In the genomic region with DNA sequence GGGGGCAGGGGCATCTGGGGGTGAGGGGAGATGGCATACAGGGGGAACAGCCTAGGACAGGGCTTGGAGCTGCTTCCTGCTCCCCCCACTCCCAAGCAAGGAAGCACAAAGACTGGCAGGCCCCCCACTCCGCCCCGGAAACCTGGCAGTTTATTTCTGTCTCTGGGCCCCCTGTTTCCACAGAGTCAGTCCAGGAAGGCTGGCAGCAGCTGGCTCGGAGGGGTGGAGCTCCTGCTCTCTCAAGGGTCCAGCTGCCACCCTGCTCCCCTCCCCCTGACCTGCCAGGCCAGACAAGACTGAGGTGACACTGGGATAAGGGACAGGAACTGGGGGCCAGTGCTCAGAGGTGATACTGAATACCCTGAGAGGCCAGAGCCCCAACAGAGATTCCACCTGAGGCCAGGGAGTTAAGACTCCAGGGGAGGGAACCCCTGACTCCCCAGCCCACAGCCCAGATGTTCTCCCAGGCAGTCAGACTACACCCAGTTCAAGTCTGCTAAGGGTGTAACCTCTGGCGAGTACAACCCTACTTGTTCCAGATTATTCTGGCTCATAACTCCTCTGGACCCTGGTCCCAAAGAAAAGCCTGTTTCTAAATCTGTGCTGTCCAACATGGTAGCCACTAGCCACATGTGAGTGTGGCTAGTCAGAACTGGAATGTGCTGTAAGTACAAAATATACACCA, we compare ENCODE assay signal across 15 cellular contexts. TPM values are rescaled to one million over a fixed set of nuclear protein-coding genes. Genes with fewer than 3 reads are reported as not detected.
DNase-seq lines count a peak whose midpoint lies in the region; ATAC-seq and TF ChIP-seq lines count a peak whose summit lies in the region.
"Had no signal": no experiment of that assay in that cellular context is flagged by ENCODE, and none has a peak within 500 bp of the region (broad histone marks: within the 10 kb centered on the region; RNA-seq: fewer than 3 reads in every experiment).

No MANE protein-coding gene starts in this region.

- no peak overlapping the region for H2AFZ ChIP-seq in hepatocyte
- no peak overlapping the region for H2AFZ ChIP-seq in smooth muscle cell (ENCODE audit: low read depth)

- H3K27ac ChIP-seq in WERI-Rb-1 = peak overlapping the region; percentile 48; the same call in 1 of the 2 replicates
- peak overlapping the region; percentile 46 for H3K27ac ChIP-seq in hepatocyte
- peak overlapping the region; percentile 30 for H3K27ac ChIP-seq in smooth muscle cell (ENCODE audit: low read depth)

- peaks cover 34% of the 10 kb centered on the region for H3F3A ChIP-seq in smooth muscle cell (ENCODE audit: low read depth)

- peak; percentile 35 for DNase-seq in Jurkat, Clone E6-1 (ENCODE audit: low read depth, low spot score)
- DNase-seq in WERI-Rb-1 (no peak), hepatocyte (ENCODE audit: low spot score) (no peak), smooth muscle cell (lab: John Stamatoyannopoulos, UW; ENCODE audit: unreplicated experiment) (no peak), H7 (no peak), NCI-H226 (no peak)
- DNase-seq: activated naive CD8-positive, alpha-beta T cell treated with anti-CD3 and anti-CD28 coated beads, Interleukin-2, amount 10 ng/mL, durations not matched to agents 7 days and 5 days; CD4-positive, CD25-positive, alpha-beta regulatory T cell; naive B cell; stimulated activated CD4-positive, alpha-beta T cell treated with anti-CD3 and anti-CD28 coated beads, Interleukin-1b, Interleukin-23, amount 100 ng/mL, for 48 hours; stimulated activated naive CD8-positive, alpha-beta T cell treated with anti-CD3 and anti-CD28 coated beads, Interleukin-15, Interleukin-2, amounts not matched to agents 100 U/mL and 50 U/mL, for 24 hours; T-helper 9 cell had no signal

- H3K27me3 ChIP-seq in WERI-Rb-1 (ENCODE audit: insufficient read depth, low read depth, severe bottlenecking) (no peaks in the 10 kb centered on the region), hepatocyte (no peaks in the 10 kb centered on the region), smooth muscle cell (ENCODE audit: low read depth) (no peaks in the 10 kb centered on the region), H7 (ENCODE audit: control insufficient read depth, insufficient read depth, low read length) (no peaks in the 10 kb centered on the region)

- H3K79me2 ChIP-seq in hepatocyte = peaks cover 95% of the 10 kb centered on the region
- peaks cover 94% of the 10 kb centered on the region for H3K79me2 ChIP-seq in smooth muscle cell (ENCODE audit: low read depth)

- no peak overlapping the region for H3K9ac ChIP-seq in smooth muscle cell (ENCODE audit: low read depth)

- TF ChIP-seq CTCF in WERI-Rb-1 (IDR thresholded peaks at IDR 0.05; ENCODE audit: low read depth, low read length) (no peak), hepatocyte (IDR thresholded peaks at IDR 0.05; ENCODE audit: poor library complexity) (no peak), smooth muscle cell (IDR thresholded peaks at IDR 0.05; ENCODE audit: borderline replicate concordance, insufficient read depth, poor library complexity, severe bottlenecking) (no peak)

- H4K20me1 ChIP-seq in hepatocyte (ENCODE audit: insufficient read depth, poor library complexity, severe bottlenecking) (peaks cover 88% of the 10 kb centered on the region), smooth muscle cell (ENCODE audit: low read depth) (peaks cover 100% of the 10 kb centered on the region)

- no peaks in the 10 kb centered on the region for H3K9me3 ChIP-seq in WERI-Rb-1 (ENCODE audit: severe bottlenecking)
- H3K9me3 ChIP-seq in hepatocyte (ENCODE audit: low read depth) = no peaks in the 10 kb centered on the region
- no peaks in the 10 kb centered on the region for H3K9me3 ChIP-seq in smooth muscle cell (replicated peaks; ENCODE audit: low read depth)
- H3K9me3 ChIP-seq: HAP-1 had no signal

- H3K4me3 ChIP-seq in Jurkat, Clone E6-1 (ENCODE audit: low read length) = no peak overlapping the region
- H3K4me3 ChIP-seq in WERI-Rb-1 (ENCODE audit: low read depth, low read length) (no peak overlapping the region), hepatocyte (no peak overlapping the region), smooth muscle cell (no peak overlapping the region), H7 (ENCODE audit: insufficient read depth, low read depth, low read length) (no peak overlapping the region)
- H3K4me3 ChIP-seq: HAP-1 had no signal

- WGBS in hepatocyte (ENCODE audit: low lambda C conversion rate, missing lambda C conversion rate) = 67% methylated on average over 4 of the region's 4 CpGs
- 69% methylated on average over 4 of the region's 4 CpGs for WGBS in smooth muscle cell (ENCODE audit: low lambda C conversion rate)

- ATAC-seq in GM21786 (IDR thresholded peaks at IDR 0.05; ENCODE audit: unreplicated experiment) (no peak), HG03045 (IDR thresholded peaks at IDR 0.05; ENCODE audit: unreplicated experiment) (no peak)
- ATAC-seq: stimulated activated naive CD8-positive, alpha-beta T cell treated with anti-CD3 and anti-CD28 coated beads, Interleukin-15, Interleukin-2, amounts not matched to agents 100 U/mL and 50 U/mL, for 24 hours had no signal

- H3K36me3 ChIP-seq in WERI-Rb-1 (peaks cover 4% of the 10 kb centered on the region; the same call in 1 of the 2 replicates), hepatocyte (replicated peaks; ENCODE audit: insufficient read depth, low read depth) (no peaks in the 10 kb centered on the region), smooth muscle cell (ENCODE audit: low read depth) (no peaks in the 10 kb centered on the region), H7 (replicated peaks; ENCODE audit: control insufficient read depth, insufficient read depth, low read length) (no peaks in the 10 kb centered on the region)
- H3K36me3 ChIP-seq: HAP-1 had no signal

- H3K4me2 ChIP-seq in hepatocyte (no peak overlapping the region), smooth muscle cell (no peak overlapping the region)

- H3K4me1 ChIP-seq in hepatocyte (ENCODE audit: insufficient read depth) (peaks cover 52% of the 10 kb centered on the region), smooth muscle cell (ENCODE audit: low read depth) (peaks cover 43% of the 10 kb centered on the region)
- H3K4me1 ChIP-seq: HAP-1 had no signal

- no peaks in the 10 kb centered on the region for H3K9me2 ChIP-seq in hepatocyte (replicated peaks; ENCODE audit: insufficient read depth)

RNA-seq across cellular contexts. Expression of a gene that starts 26.3 kb away (rescaled TPM):
- polyA plus RNA-seq in Jurkat, Clone E6-1 (2012; ENCODE audit: insufficient read depth, insufficient read length) = 14.8 TPM
- 6.7 and 13.3 TPM in 2 replicates for total RNA-seq in hepatocyte
- 12.2 and 14.4 TPM in 2 replicates for polyA plus RNA-seq in hepatocyte
- 8.4 and 12.2 TPM in 2 replicates for total RNA-seq in smooth muscle cell
- 12.2 and 15.6 TPM in 2 replicates for polyA plus RNA-seq in smooth muscle cell
- 8.8 and 11.2 TPM in 2 replicates for total RNA-seq in H7 (2014; rRNA removed; shearing (Covaris generic))

RNA-seq across cellular contexts. Expression of a gene that starts 57.3 kb away (rescaled TPM):
- 0.49 TPM for polyA plus RNA-seq in Jurkat, Clone E6-1 (2012; ENCODE audit: insufficient read depth, insufficient read length)
- total RNA-seq in hepatocyte (0.28 and 0.73 TPM in 2 replicates), smooth muscle cell (1.3 TPM in 1 of 2 replicates, not detected in the other)
- polyA plus RNA-seq in hepatocyte (0.28 TPM in 1 of 2 replicates, not detected in the other), smooth muscle cell (0.10 and 0.65 TPM in 2 replicates)
- total RNA-seq in H7 (2014; rRNA removed; shearing (Covaris generic)) = 0.07 and 0.30 TPM in 2 replicates
